ENCODE assay signal across 8 cellular contexts in the genomic region with DNA sequence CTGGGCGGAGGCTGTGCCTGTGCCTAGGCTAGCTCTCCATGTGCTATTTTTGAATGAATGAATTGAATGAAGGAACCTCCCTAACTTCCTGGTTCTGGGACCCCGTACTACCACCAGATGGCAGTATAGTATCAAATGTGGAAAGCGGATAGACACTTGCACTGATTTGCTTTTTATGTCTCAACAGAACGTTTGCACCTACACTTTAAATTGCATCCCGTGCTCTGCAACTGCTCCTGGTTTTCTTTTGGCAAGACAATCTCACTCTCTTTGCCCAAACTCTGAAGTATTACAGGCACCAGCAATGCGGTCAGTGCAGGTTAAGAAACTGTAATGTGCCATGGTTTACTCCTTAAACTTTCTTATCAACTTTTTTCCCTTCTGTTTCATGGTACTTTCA. TPM values are rescaled to one million over a fixed set of nuclear protein-coding genes. Genes with fewer than 3 reads are reported as not detected.
DNase-seq lines count a peak whose midpoint lies in the region; ATAC-seq, FAIRE-seq and TF ChIP-seq lines count a peak whose summit lies in the region.

No MANE protein-coding gene starts in this region.

- 17% methylated on average over 6 of the region's 6 CpGs for WGBS in smooth muscle cell (ENCODE audit: low lambda C conversion rate)

- peak; percentile 80 for FAIRE-seq in astrocyte (lab: Jason Lieb, UNC)

- H3K9ac ChIP-seq in astrocyte (ENCODE audit: low read length) (no peak overlapping the region), smooth muscle cell (ENCODE audit: low read depth) (no peak overlapping the region)

- H4K20me1 ChIP-seq in astrocyte (ENCODE audit: insufficient read depth, low read length) (peaks cover 12% of the 10 kb centered on the region), smooth muscle cell (ENCODE audit: low read depth) (peaks cover 18% of the 10 kb centered on the region)

- no peaks in the 10 kb centered on the region for H3K9me3 ChIP-seq in astrocyte (ENCODE audit: insufficient read depth, low read depth, low read length)
- H3K9me3 ChIP-seq in smooth muscle cell (replicated peaks; ENCODE audit: low read depth), result no peaks in the 10 kb centered on the region

- TF ChIP-seq CTCF in HL-60 (IDR thresholded peaks at IDR 0.05; ENCODE audit: insufficient read depth, low read length) (peak; percentile 75), astrocyte (IDR thresholded peaks at IDR 0.05; ENCODE audit: insufficient read depth, low read depth, low read length) (peak; percentile 90), smooth muscle cell (IDR thresholded peaks at IDR 0.05; ENCODE audit: borderline replicate concordance, insufficient read depth, poor library complexity, severe bottlenecking) (peak; percentile 94)

- ATAC-seq in GM19351 (IDR thresholded peaks at IDR 0.05; ENCODE audit: unreplicated experiment), result peak; percentile 76

- no peaks in the 10 kb centered on the region for H3F3A ChIP-seq in smooth muscle cell (ENCODE audit: low read depth)

- H3K27ac ChIP-seq in HL-60 (replicated peaks) (no peak overlapping the region), astrocyte (ENCODE audit: low read depth, low read length) (no peak overlapping the region), smooth muscle cell (ENCODE audit: low read depth) (no peak overlapping the region)

- peak; percentile 27 for DNase-seq in DMS153 (lab: John Stamatoyannopoulos, UW)
- DNase-seq in HL-60 (ENCODE audit: low read depth in 1 of 2, low spot score in 1 of 2), result peak; percentile 44 to 56
- peak; percentile 80 for DNase-seq in OCI-M1 (lab: John Stamatoyannopoulos, UW)
- DNase-seq in astrocyte (ENCODE audit: low read depth), result peak; percentile 35
- peak; percentile 28 to 83 for DNase-seq in hippocampal formation (lab: John Stamatoyannopoulos, UW)
- no peak for DNase-seq in smooth muscle cell (lab: John Stamatoyannopoulos, UW; ENCODE audit: unreplicated experiment)
- no peak for DNase-seq in NCI-H128 (lab: John Stamatoyannopoulos, UW; ENCODE audit: unreplicated experiment)

- no peaks in the 10 kb centered on the region for H3K36me3 ChIP-seq in astrocyte (ENCODE audit: insufficient read depth, low read length)
- no peaks in the 10 kb centered on the region for H3K36me3 ChIP-seq in smooth muscle cell (ENCODE audit: low read depth)

- peaks cover 16% of the 10 kb centered on the region for H3K4me1 Mint-ChIP-seq in astrocyte (ENCODE audit: low read depth, unreplicated experiment)

- no peak overlapping the region for H3K4me3 Mint-ChIP-seq in astrocyte (ENCODE audit: unreplicated experiment)

- H3K9me3 Mint-ChIP-seq in astrocyte (ENCODE audit: unreplicated experiment), result no peaks in the 10 kb centered on the region

- H3K27ac Mint-ChIP-seq in astrocyte (ENCODE audit: unreplicated experiment), result no peak overlapping the region

- H2AFZ ChIP-seq in astrocyte (ENCODE audit: low read depth, low read length), result no peak overlapping the region
- H2AFZ ChIP-seq in smooth muscle cell (ENCODE audit: low read depth), result no peak overlapping the region

- H3K79me2 ChIP-seq in astrocyte (ENCODE audit: insufficient read depth, low read length) (peaks cover 21% of the 10 kb centered on the region), smooth muscle cell (ENCODE audit: low read depth) (peaks cover 6% of the 10 kb centered on the region)

- H3K4me1 ChIP-seq in astrocyte (ENCODE audit: insufficient read depth, low read length) (peaks cover 19% of the 10 kb centered on the region), smooth muscle cell (ENCODE audit: low read depth) (peaks cover 35% of the 10 kb centered on the region)

- peaks cover 3% of the 10 kb centered on the region for H3K36me3 Mint-ChIP-seq in astrocyte (ENCODE audit: low read depth, unreplicated experiment)

- H3K27me3 ChIP-seq in HL-60 (ENCODE audit: insufficient read depth, poor library complexity, severe bottlenecking), result peaks cover 23% of the 10 kb centered on the region
- H3K27me3 ChIP-seq in astrocyte (ENCODE audit: insufficient read depth, low read length), result no peaks in the 10 kb centered on the region
- no peaks in the 10 kb centered on the region for H3K27me3 ChIP-seq in smooth muscle cell (ENCODE audit: low read depth)

- no peak overlapping the region for H3K4me3 ChIP-seq in HL-60 (replicated peaks; ENCODE audit: insufficient read depth, low read length)
- H3K4me3 ChIP-seq in astrocyte (ENCODE audit: insufficient read depth, low read depth, low read length), result no peak overlapping the region
- no peak overlapping the region for H3K4me3 ChIP-seq in smooth muscle cell

- no peaks in the 10 kb centered on the region for H3K27me3 Mint-ChIP-seq in astrocyte (ENCODE audit: low read depth, unreplicated experiment)

- H3K4me2 ChIP-seq in astrocyte (ENCODE audit: low read length) (peak overlapping the region; percentile 47), smooth muscle cell (peak overlapping the region; percentile 55)

RNA-seq across cellular contexts. Expression of a gene that starts 6.5 kb away (rescaled TPM):
- total RNA-seq in astrocyte, result 17.2 and 30.9 TPM in 2 replicates
- 12.0 and 15.3 TPM in 2 replicates for total RNA-seq in smooth muscle cell
- 4.8 and 6.8 TPM in 2 replicates for polyA plus RNA-seq in smooth muscle cell

RNA-seq across cellular contexts. Expression of a gene that starts 30.4 kb away (rescaled TPM):
- total RNA-seq in astrocyte (not detected in 2 replicates), smooth muscle cell (not detected in 2 replicates)
- not detected in 2 replicates for polyA plus RNA-seq in smooth muscle cell

Comparison
In these comparisons a context has a peak if more than half of its experiments do, and no peak if none do; other contexts are left out.
1. DNase-seq: peak in DMS153 (single experiment), HL-60 (2 of 2), OCI-M1 (single experiment), astrocyte (single experiment) and hippocampal formation (2 of 2); none in smooth muscle cell (single experiment) and NCI-H128 (single experiment).
2. Peak in every context shown above with its lines, with median percentiles within 50 percentile points of each other: CTCF ChIP-seq.